In the genomic region with DNA sequence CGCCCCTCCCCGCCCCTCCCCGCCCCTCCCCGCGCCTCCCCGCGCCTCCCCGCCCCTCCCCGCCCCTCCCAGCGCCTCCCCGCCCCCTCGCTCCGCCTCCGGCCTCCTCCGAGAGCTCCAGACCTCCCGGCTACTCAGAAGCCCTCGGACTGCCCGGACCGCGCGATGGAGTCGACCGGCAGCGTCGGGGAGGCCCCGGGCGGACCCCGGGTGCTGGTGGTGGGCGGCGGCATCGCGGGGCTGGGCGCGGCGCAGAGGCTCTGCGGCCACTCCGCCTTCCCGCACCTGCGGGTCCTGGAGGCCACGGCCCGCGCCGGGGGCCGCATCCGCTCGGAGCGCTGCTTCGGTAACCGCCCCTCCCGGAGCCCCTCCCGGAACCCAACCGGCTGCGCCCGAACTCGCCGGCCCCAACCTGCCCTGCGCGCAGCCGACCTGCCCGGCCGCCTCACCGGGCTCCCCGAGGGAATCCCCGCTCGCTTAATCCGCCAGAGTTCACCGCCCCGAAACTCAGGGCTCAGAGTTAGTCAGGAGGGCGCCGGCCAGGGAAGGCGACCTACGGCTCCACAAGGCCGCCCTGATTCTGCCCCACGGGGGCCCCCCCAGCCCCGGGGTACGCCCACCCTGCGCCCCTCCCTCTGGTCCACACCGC, we compare ENCODE assay signal across 8 cellular contexts. TPM values are rescaled to one million over a fixed set of nuclear protein-coding genes. Genes with fewer than 3 reads are reported as not detected.
DNase-seq lines count a peak whose midpoint lies in the region; ATAC-seq and TF ChIP-seq lines count a peak whose summit lies in the region.

A gene (plus strand): TSS at position 111 of the 649 bp plus-strand sequence. CDS start 55 bp downstream, at position 166.

- peak within 1 kb of the TSS; percentile 31 to 87 (median 77) for H3K27ac Mint-ChIP-seq in IgD-negative memory B cell
- no peak within 1 kb of the TSS for H3K27ac Mint-ChIP-seq in activated CD8-positive, alpha-beta T cell treated with anti-CD3 and anti-CD28 coated beads for 36 hours
- H3K27ac Mint-ChIP-seq in endodermal cell = no peak within 1 kb of the TSS
- peak within 1 kb of the TSS in 1 of 2 donors; percentile 6 for H3K27ac Mint-ChIP-seq in stimulated activated naive CD8-positive, alpha-beta T cell treated with anti-CD3 and anti-CD28 coated beads, Interleukin-15, amount 100 ng/mL, for 72 hours

- peak; percentile 43 for ATAC-seq in GM21526 (IDR thresholded peaks at IDR 0.05; ENCODE audit: low FRiP score, unreplicated experiment)
- ATAC-seq in activated CD8-positive, alpha-beta T cell treated with anti-CD3 and anti-CD28 coated beads for 36 hours = peak; percentile 79
- peak; percentile 82 for ATAC-seq in stimulated activated naive CD8-positive, alpha-beta T cell treated with anti-CD3 and anti-CD28 coated beads, Interleukin-15, amount 100 ng/mL, for 72 hours

- H3K79me1 ChIP-seq in mesendoderm (ENCODE audit: low read length) = no peaks in the 10 kb centered on the region

- no peak within 1 kb of the TSS for H3K23ac ChIP-seq in mesendoderm (ENCODE audit: low read length)

- H3K27me3 Mint-ChIP-seq in IgD-negative memory B cell (no peaks in the 10 kb centered on the region), endodermal cell (ENCODE audit: insufficient read depth) (peaks cover 51% of the 10 kb centered on the region)
- H3K27me3 Mint-ChIP-seq in activated CD8-positive, alpha-beta T cell treated with anti-CD3 and anti-CD28 coated beads for 36 hours = no peaks in the 10 kb centered on the region
- H3K27me3 Mint-ChIP-seq in stimulated activated naive CD8-positive, alpha-beta T cell treated with anti-CD3 and anti-CD28 coated beads, Interleukin-15, amount 100 ng/mL, for 72 hours = peaks cover 27% of the 10 kb centered on the region

- POLR2A ChIA-PET in activated CD8-positive, alpha-beta T cell treated with anti-CD3 and anti-CD28 coated beads for 36 hours (lab: Charles Lee) = interaction anchor here (0.7 to 3.1 kb wide), 2 partner anchors 9 to 11 kb away, joined by 3 to 14 read pairs; no protein-coding TSS in a partner anchor

- CTCF ChIA-PET in activated CD8-positive, alpha-beta T cell treated with anti-CD3 and anti-CD28 coated beads for 36 hours (lab: Charles Lee) = interaction anchor here (1.0 to 2.5 kb wide), 3 partner anchors 12 to 58 kb away, joined by 3 to 9 read pairs (median 5); no protein-coding TSS in a partner anchor

- no peak within 1 kb of the TSS for H2BK5ac ChIP-seq in mesendoderm (ENCODE audit: low read length)

- H3K56ac ChIP-seq in mesendoderm (ENCODE audit: low read length) = peak within 1 kb of the TSS; percentile 82

- WGBS in endodermal cell (ENCODE audit: insufficient coverage in 1 of 2, insufficient read length in 1 of 2), 2 experiments = 10 to 80% methylated on average over 1 to 65 of the region's 78 CpGs
- no CpG with 5 or more reads among the region's 78 CpGs for WGBS in mesendoderm (ENCODE audit: extremely low coverage, insufficient coverage, low lambda C conversion rate)

- no peak within 1 kb of the TSS for H3K4ac ChIP-seq in mesendoderm (ENCODE audit: low read depth, low read length)

- H3K4me1 ChIP-seq in endodermal cell (ENCODE audit: control insufficient read depth, insufficient read depth, low read length) (no peaks in the 10 kb centered on the region), mesendoderm (ENCODE audit: control insufficient read depth, low read depth, low read length) (no peaks in the 10 kb centered on the region)

- H3K4me3 Mint-ChIP-seq in IgD-negative memory B cell (peak within 1 kb of the TSS; percentile 86 to 94 (median 90)), endodermal cell (peak within 1 kb of the TSS; percentile 58)
- H3K4me3 Mint-ChIP-seq in activated CD8-positive, alpha-beta T cell treated with anti-CD3 and anti-CD28 coated beads for 36 hours = peak within 1 kb of the TSS; percentile 74
- peak within 1 kb of the TSS; percentile 80 to 83 for H3K4me3 Mint-ChIP-seq in stimulated activated naive CD8-positive, alpha-beta T cell treated with anti-CD3 and anti-CD28 coated beads, Interleukin-15, amount 100 ng/mL, for 72 hours

- H2BK120ac ChIP-seq in mesendoderm (ENCODE audit: low read depth, low read length) = no peak within 1 kb of the TSS

- H3K9me3 Mint-ChIP-seq in IgD-negative memory B cell = no peaks in the 10 kb centered on the region
- H3K9me3 Mint-ChIP-seq in activated CD8-positive, alpha-beta T cell treated with anti-CD3 and anti-CD28 coated beads for 36 hours = no peaks in the 10 kb centered on the region
- H3K9me3 Mint-ChIP-seq in endodermal cell = no peaks in the 10 kb centered on the region
- no peaks in the 10 kb centered on the region for H3K9me3 Mint-ChIP-seq in stimulated activated naive CD8-positive, alpha-beta T cell treated with anti-CD3 and anti-CD28 coated beads, Interleukin-15, amount 100 ng/mL, for 72 hours

- H3K9me3 ChIP-seq in endodermal cell (ENCODE audit: control insufficient read depth, low read length) = no peaks in the 10 kb centered on the region

- H3K4me3 ChIP-seq in endodermal cell (ENCODE audit: low read length) (peak within 1 kb of the TSS; percentile 84), mesendoderm (ENCODE audit: low read length) (peak within 1 kb of the TSS; percentile 23)

- H3K9ac ChIP-seq in endodermal cell (ENCODE audit: extremely low read depth, low read length, poor library complexity, severe bottlenecking) = peak within 1 kb of the TSS; percentile 20
- peak within 1 kb of the TSS; percentile 67 for H3K9ac ChIP-seq in mesendoderm (ENCODE audit: low read length)

- no peak for TF ChIP-seq CTCF in activated CD8-positive, alpha-beta T cell treated with anti-CD3 and anti-CD28 coated beads for 36 hours (IDR thresholded peaks at IDR 0.05)
- TF ChIP-seq CTCF in endodermal cell (conservative IDR thresholded peaks at IDR 0.05) = no peak

- H2AK5ac ChIP-seq in mesendoderm (ENCODE audit: low read length) = no peak within 1 kb of the TSS

- H4K8ac ChIP-seq in mesendoderm (ENCODE audit: low read depth, low read length) = no peak within 1 kb of the TSS

- H3K4me2 ChIP-seq in mesendoderm (ENCODE audit: low read length) = peak within 1 kb of the TSS; percentile 85

- H3K36me3 ChIP-seq in endodermal cell (ENCODE audit: control insufficient read depth, insufficient read depth, low read length) = no peaks in the 10 kb centered on the region
- no peaks in the 10 kb centered on the region for H3K36me3 ChIP-seq in mesendoderm (ENCODE audit: control insufficient read depth, insufficient read depth, low read length)

- peaks cover 51% of the 10 kb centered on the region for H3K27me3 ChIP-seq in endodermal cell (ENCODE audit: control insufficient read depth, insufficient read depth, low read length, poor library complexity, severe bottlenecking)
- no peaks in the 10 kb centered on the region for H3K27me3 ChIP-seq in mesendoderm (ENCODE audit: insufficient read depth, low read length, poor library complexity)

- no peaks in the 10 kb centered on the region for H3K79me2 ChIP-seq in mesendoderm (ENCODE audit: control insufficient read depth, insufficient read depth, low read length)

- DNase-seq in ELR (ENCODE audit: low read depth) (peak; percentile 70), endodermal cell (peak; percentile 82), mesendoderm (peak; percentile 56), NCI-H1694 (lab: John Stamatoyannopoulos, UW) (no peak)
- DNase-seq in activated CD8-positive, alpha-beta T cell treated with anti-CD3 and anti-CD28 coated beads for 36 hours = peak; percentile 74
- peak; percentile 76 for DNase-seq in stimulated activated naive CD8-positive, alpha-beta T cell treated with anti-CD3 and anti-CD28 coated beads, Interleukin-15, amount 100 ng/mL, for 72 hours

- no peak within 1 kb of the TSS for H3K27ac ChIP-seq in endodermal cell (ENCODE audit: low read depth, low read length)
- H3K27ac ChIP-seq in mesendoderm (ENCODE audit: low read depth, low read length) = no peak within 1 kb of the TSS

- intact Hi-C loops in activated CD8-positive, alpha-beta T cell treated with anti-CD3 and anti-CD28 coated beads for 36 hours (cut with micrococcal nuclease) = no loop called here

- H4K5ac ChIP-seq in mesendoderm (ENCODE audit: low read length) = no peak within 1 kb of the TSS

- H3K18ac ChIP-seq in mesendoderm (ENCODE audit: low read length) = peak within 1 kb of the TSS; percentile 42

- H2BK15ac ChIP-seq in mesendoderm (replicated peaks; ENCODE audit: low read depth) = no peak within 1 kb of the TSS

- no peaks in the 10 kb centered on the region for H3K36me3 Mint-ChIP-seq in IgD-negative memory B cell
- no peaks in the 10 kb centered on the region for H3K36me3 Mint-ChIP-seq in activated CD8-positive, alpha-beta T cell treated with anti-CD3 and anti-CD28 coated beads for 36 hours (ENCODE audit: low read depth)
- H3K36me3 Mint-ChIP-seq in endodermal cell (ENCODE audit: low read depth) = peaks cover 8% of the 10 kb centered on the region

- H3K4me1 Mint-ChIP-seq in IgD-negative memory B cell = peaks cover 14 to 24% (median 18%) of the 10 kb centered on the region in 3 donors
- H3K4me1 Mint-ChIP-seq in activated CD8-positive, alpha-beta T cell treated with anti-CD3 and anti-CD28 coated beads for 36 hours (ENCODE audit: low read depth) = peaks cover 4% of the 10 kb centered on the region
- H3K4me1 Mint-ChIP-seq in endodermal cell = no peaks in the 10 kb centered on the region
- H3K4me1 Mint-ChIP-seq in stimulated activated naive CD8-positive, alpha-beta T cell treated with anti-CD3 and anti-CD28 coated beads, Interleukin-15, amount 100 ng/mL, for 72 hours = peaks cover 17% of the 10 kb centered on the region

RNA-seq across cellular contexts. Expression of the gene that starts here (rescaled TPM):
- 55.4 TPM for polyA plus RNA-seq in IgD-negative memory B cell
- 1 to 10 TPM; 4.2 to 4.6 TPM for total RNA-seq in activated CD8-positive, alpha-beta T cell treated with anti-CD3 and anti-CD28 coated beads for 36 hours
- total RNA-seq in endodermal cell = 10 to 100 TPM in 1 of 2 donors, 1 to 10 TPM in 1; 9.7 to 11.1 TPM
- 5.4 TPM for polyA plus RNA-seq in endodermal cell (2013, experiment 1 of 2)
- 5.5 TPM for polyA plus RNA-seq in endodermal cell (2013, experiment 2 of 2)
- 1.4 TPM for polyA plus RNA-seq in mesendoderm (2013, experiment 1 of 2)
- polyA plus RNA-seq in mesendoderm (2013, experiment 2 of 2) = 1.5 TPM

Comparison
In these comparisons a context has a peak if more than half of its experiments do, and no peak if none do; other contexts are left out.
1. H3K27ac Mint-ChIP-seq: peak in IgD-negative memory B cell (3 of 3); none in activated CD8-positive, alpha-beta T cell treated with anti-CD3 and anti-CD28 coated beads for 36 hours (single experiment) and endodermal cell (single experiment).
2. Peak in every context shown above with its lines, with median percentiles within 50 percentile points of each other: ATAC-seq and H3K4me3 Mint-ChIP-seq.